19 cellular contexts compared by ENCODE assay signal in genomic region chr10:13515467-13515866, GRCh38. TPM values are rescaled to one million over a fixed set of nuclear protein-coding genes. Genes with fewer than 3 reads are reported as not detected.
A peak's percentile ranks its signal among the peaks of the same experiment; 100 is the strongest.
DNase-seq lines count a peak whose midpoint lies in the region; ATAC-seq and TF ChIP-seq lines count a peak whose summit lies in the region.
"Had no signal": no experiment of that assay in that cellular context is flagged by ENCODE, and none has a peak within 500 bp of the region (broad histone marks: within the 10 kb centered on the region; RNA-seq: fewer than 3 reads in every experiment).

No MANE protein-coding gene starts in this region.

- peaks cover 32% of the 10 kb centered on the region for H3K4me1 Mint-ChIP-seq in nephron progenitor cell
- H3K4me1 Mint-ChIP-seq: CD14-positive monocyte; CD4-positive, alpha-beta memory T cell had no signal

- no peak overlapping the region for H3K27ac Mint-ChIP-seq in nephron progenitor cell
- H3K27ac Mint-ChIP-seq: CD14-positive monocyte; CD4-positive, alpha-beta memory T cell; HFFc6 had no signal

- TF ChIP-seq CTCF in nephron progenitor cell (IDR thresholded peaks at IDR 0.05): no peak

- H3K4me3 Mint-ChIP-seq in nephron progenitor cell: no peak overlapping the region
- H3K4me3 Mint-ChIP-seq: CD14-positive monocyte; CD4-positive, alpha-beta memory T cell; HFFc6 had no signal

- ATAC-seq in left lobe of liver (peak; percentile 80), HG03432 (IDR thresholded peaks at IDR 0.05; ENCODE audit: unreplicated experiment) (no peak), esophagus mucosa (no peak)
- ATAC-seq: GM12878, HCT116 had no signal

- H3K9me3 Mint-ChIP-seq in nephron progenitor cell: no peaks in the 10 kb centered on the region
- H3K9me3 Mint-ChIP-seq: CD4-positive, alpha-beta memory T cell; HFFc6 had no signal

- H3K36me3 Mint-ChIP-seq in nephron progenitor cell (ENCODE audit: low read depth): peaks cover 12% of the 10 kb centered on the region
- H3K36me3 Mint-ChIP-seq: CD14-positive monocyte; CD4-positive, alpha-beta memory T cell had no signal

- H3K27me3 Mint-ChIP-seq in nephron progenitor cell (ENCODE audit: low read depth, poor library complexity): no peaks in the 10 kb centered on the region

- DNase-seq in HuH-7.5 (ENCODE audit: low spot score) (peak; percentile 35), left lobe of liver (ENCODE audit: low spot score) (no peak), nephron progenitor cell (peak; percentile 37), midbrain (lab: John Stamatoyannopoulos, UW) (no peak)
- DNase-seq in effector CD4-positive, alpha-beta T cell: no peak
- DNase-seq: 8988T; CD4-positive, alpha-beta memory T cell; DMS 273 treated with DMSO at 0.1 percent for 48 hours; DMS53; DND-41; EL; GOT3; H7; HFFc6 had no signal

RNA-seq across cellular contexts. Expression of gene BEND7, which starts 13.3 kb away (rescaled TPM):
- total RNA-seq in left lobe of liver (14.9 TPM), esophagus mucosa (0.56 TPM)
- total RNA-seq: CD4-positive, alpha-beta memory T cell; GM12878 had no signal

Comparison
In these comparisons a context has a peak if more than half of its experiments do, and no peak if none do; other contexts are left out.
1. DNase-seq: peak in HuH-7.5 (single experiment) and nephron progenitor cell (single experiment); none in left lobe of liver (single experiment), midbrain (single experiment) and effector CD4-positive, alpha-beta T cell (single experiment).
2. RNA of gene BEND7, which starts 13.3 kb away (total RNA-seq): 14.9 TPM in left lobe of liver (single experiment); 0.56 TPM in esophagus mucosa (single experiment); every median in the first group is over 10 times any median in the second.